Comparison of ENCODE assay signal across 14 cellular contexts in the genomic region with DNA sequence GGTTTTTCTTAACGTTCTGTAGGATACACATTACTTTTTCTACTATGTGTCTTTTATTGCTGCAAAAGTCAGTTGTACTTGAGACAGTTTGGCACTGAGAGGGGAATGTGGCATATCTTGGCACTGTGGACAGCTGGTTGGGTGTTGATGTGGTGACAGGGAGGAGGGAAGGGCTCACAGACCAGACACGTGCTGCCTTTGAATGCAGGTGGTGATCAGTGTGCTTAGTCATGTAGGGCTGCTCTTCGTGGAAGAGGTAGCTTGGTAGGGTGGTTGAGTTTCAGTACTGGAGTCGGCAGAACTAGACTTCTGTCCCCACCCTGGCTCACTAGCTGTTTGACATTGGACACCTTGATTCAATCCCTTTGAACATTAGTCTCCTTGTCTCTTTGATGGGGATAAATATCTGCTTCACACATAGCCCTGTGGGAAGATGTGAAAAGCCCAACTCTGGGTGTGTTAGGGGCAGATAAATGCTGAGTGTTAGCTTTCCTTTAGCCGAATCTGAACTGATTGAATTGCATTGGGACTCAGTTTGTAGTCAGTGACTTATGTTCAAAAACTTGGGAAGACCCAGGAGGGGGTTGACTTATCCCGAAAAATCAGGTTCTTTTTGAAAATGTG.
DNase-seq lines count a peak whose midpoint lies in the region; ATAC-seq and TF ChIP-seq lines count a peak whose summit lies in the region.
"Had no signal": no experiment of that assay in that cellular context is flagged by ENCODE, and none has a peak within 500 bp of the region (broad histone marks: within the 10 kb centered on the region; RNA-seq: fewer than 3 reads in every experiment).

No MANE protein-coding gene starts in this region.

- H3K36me3 Mint-ChIP-seq in T-helper 2 cell treated with Interferon-gamma antibody and Interleukin-4, amounts not matched to agents 5 μg/mL and 100 μg/mL, for 36 hours (ENCODE audit: low read depth): no peaks in the 10 kb centered on the region
- H3K36me3 Mint-ChIP-seq: natural killer cell had no signal

- no peak overlapping the region for H3K27ac Mint-ChIP-seq in T-helper 2 cell treated with Interferon-gamma antibody and Interleukin-4, amounts not matched to agents 5 μg/mL and 100 μg/mL, for 36 hours
- H3K27ac Mint-ChIP-seq: activated T-helper 17 cell treated with anti-CD3 and anti-CD28 coated beads, Interleukin-2, amount 50 U/mL, for 72 hours; natural killer cell had no signal

- no peaks in the 10 kb centered on the region for H3K4me1 ChIP-seq in BE2C
- H3K4me1 ChIP-seq: BLaER1, suprapubic skin had no signal

- H3K27me3 ChIP-seq in BE2C: no peaks in the 10 kb centered on the region; the same call in 1 of the 2 replicates
- H3K27me3 ChIP-seq: BLaER1, suprapubic skin had no signal

- no peaks in the 10 kb centered on the region for H3K36me3 ChIP-seq in BE2C
- H3K36me3 ChIP-seq: suprapubic skin had no signal

- H3K9me3 Mint-ChIP-seq in T-helper 2 cell treated with Interferon-gamma antibody and Interleukin-4, amounts not matched to agents 5 μg/mL and 100 μg/mL, for 36 hours: no peaks in the 10 kb centered on the region
- H3K9me3 Mint-ChIP-seq: activated T-helper 17 cell treated with anti-CD3 and anti-CD28 coated beads, Interleukin-2, amount 50 U/mL, for 72 hours; natural killer cell had no signal

- DNase-seq in DMS 273 (lab: John Stamatoyannopoulos, UW; ENCODE audit: unreplicated experiment) (peak; percentile 68), OCI-M1 (lab: John Stamatoyannopoulos, UW) (peak; percentile 48), iPS-NIHi11 (ENCODE audit: low spot score) (peak; percentile 25), nucleus accumbens (lab: John Stamatoyannopoulos, UW) (no peak), BE2C (no peak)
- no peak for DNase-seq in T-helper 2 cell treated with Interferon-gamma antibody and Interleukin-4, amounts not matched to agents 5 μg/mL and 100 μg/mL, for 36 hours (ENCODE audit: low spot score)
- DNase-seq in NK-92 treated with Interleukin-12 subunit alpha and Interleukin-12 subunit beta, amount 100 ng/mL, for 24 hours (lab: John Stamatoyannopoulos, UW): no peak
- DNase-seq: natural killer cell; NCI-H510A treated with DMSO at 0.1 percent for 48 hours; stimulated activated CD4-positive, alpha-beta T cell treated with anti-CD3 and anti-CD28 coated beads, Interleukin-2, amount 100 ng/mL, for 48 hours had no signal

- no peaks in the 10 kb centered on the region for H3K4me1 Mint-ChIP-seq in T-helper 2 cell treated with Interferon-gamma antibody and Interleukin-4, amounts not matched to agents 5 μg/mL and 100 μg/mL, for 36 hours (ENCODE audit: low read depth)
- H3K4me1 Mint-ChIP-seq: activated T-helper 17 cell treated with anti-CD3 and anti-CD28 coated beads, Interleukin-2, amount 50 U/mL, for 72 hours; natural killer cell had no signal

- H3K9me3 ChIP-seq in BE2C: no peaks in the 10 kb centered on the region
- H3K9me3 ChIP-seq: suprapubic skin had no signal

- H3K27me3 Mint-ChIP-seq in T-helper 2 cell treated with Interferon-gamma antibody and Interleukin-4, amounts not matched to agents 5 μg/mL and 100 μg/mL, for 36 hours (ENCODE audit: low read depth): no peaks in the 10 kb centered on the region
- H3K27me3 Mint-ChIP-seq: activated T-helper 17 cell treated with anti-CD3 and anti-CD28 coated beads, Interleukin-2, amount 50 U/mL, for 72 hours had no signal

- no peak for TF ChIP-seq CTCF in BE2C (IDR thresholded peaks at IDR 0.05; ENCODE audit: low read depth, low read length)

- H3K4me3 ChIP-seq in BE2C (ENCODE audit: low read depth, low read length): no peak overlapping the region
- H3K4me3 ChIP-seq: BLaER1, suprapubic skin had no signal

- no peak overlapping the region for H3K4me3 Mint-ChIP-seq in T-helper 2 cell treated with Interferon-gamma antibody and Interleukin-4, amounts not matched to agents 5 μg/mL and 100 μg/mL, for 36 hours
- H3K4me3 Mint-ChIP-seq: activated T-helper 17 cell treated with anti-CD3 and anti-CD28 coated beads, Interleukin-2, amount 50 U/mL, for 72 hours; natural killer cell had no signal

- peak; percentile 82 for ATAC-seq in GM21717 (IDR thresholded peaks at IDR 0.05; ENCODE audit: unreplicated experiment)
- ATAC-seq: activated T-helper 17 cell treated with anti-CD3 and anti-CD28 coated beads, Interleukin-2, amount 50 U/mL, for 72 hours had no signal

Comparison
In these comparisons a context has a peak if more than half of its experiments do, and no peak if none do; other contexts are left out.
1. DNase-seq: peak in DMS 273 (single experiment), OCI-M1 (single experiment) and iPS-NIHi11 (single experiment); none in nucleus accumbens (0 of 56), T-helper 2 cell treated with Interferon-gamma antibody and Interleukin-4, amounts not matched to agents 5 μg/mL and 100 μg/mL, for 36 hours (single experiment), NK-92 treated with Interleukin-12 subunit alpha and Interleukin-12 subunit beta, amount 100 ng/mL, for 24 hours (single experiment) and BE2C (single experiment).